Comparison of ENCODE assay signal across 36 cellular contexts in the genomic region with DNA sequence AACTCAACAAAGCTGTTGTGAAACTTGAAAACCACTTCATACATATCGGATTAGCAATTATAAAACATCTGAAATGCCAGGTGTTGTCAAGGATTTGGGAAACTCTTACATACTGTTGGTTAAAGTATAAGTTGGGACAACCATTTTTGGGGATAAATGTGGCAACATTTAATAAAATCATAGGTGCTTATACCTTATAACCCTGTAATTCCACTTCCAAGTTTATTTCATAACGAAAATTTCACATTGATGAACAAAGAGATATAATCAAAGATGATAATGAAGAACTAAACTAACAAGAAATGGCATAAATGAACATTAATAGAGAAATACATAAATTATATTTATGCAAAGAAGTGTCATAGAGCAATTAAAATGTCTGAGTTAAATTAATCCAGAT. TPM values are rescaled to one million over a fixed set of nuclear protein-coding genes. Genes with fewer than 3 reads are reported as not detected.
"Had no signal": no experiment of that assay in that cellular context is flagged by ENCODE, and none has a peak within 500 bp of the region (broad histone marks: within the 10 kb centered on the region; RNA-seq: fewer than 3 reads in every experiment).

No MANE protein-coding gene starts in this region.

- H3K9me3 ChIP-seq: adrenal gland, ascending aorta, body of pancreas, breast epithelium had no signal

- FAIRE-seq: astrocyte, bronchial epithelial cell had no signal

- H3K4me1 ChIP-seq: body of pancreas, breast epithelium had no signal

- H3K4me3 ChIP-seq: adrenal gland, ascending aorta, body of pancreas, breast epithelium, cardiac muscle cell had no signal

- H3K27ac ChIP-seq: adrenal gland, ascending aorta, body of pancreas, brain microvascular endothelial cell, breast epithelium, cardiac muscle cell had no signal

- DNase-seq: activated effector memory CD4-positive, alpha-beta T cell treated with anti-CD3 and anti-CD28 coated beads, Interleukin-2, amount 50 U/mL, for 16 hours; activated effector memory CD4-positive, alpha-beta T cell treated with Interleukin-2 at 50 U/mL for 16 hours; activated gamma-delta T cell; activated gamma-delta T cell treated with Interleukin-2 at 50 U/mL for 16 hours; activated naive CD4-positive, alpha-beta T cell; activated naive CD4-positive, alpha-beta T cell treated with anti-CD3 and anti-CD28 coated beads for 36 hours; activated naive CD4-positive, alpha-beta T cell treated with anti-CD3 and anti-CD28 coated beads, Interleukin-2, amount 10 ng/mL, durations not matched to agents 7 days and 5 days; activated naive CD4-positive, alpha-beta T cell treated with anti-CD3 and anti-CD28 coated beads, Interleukin-2, amount 50 U/mL, for 16 hours; activated naive CD4-positive, alpha-beta T cell treated with Interleukin-2 at 50 U/mL for 16 hours; activated naive CD8-positive, alpha-beta T cell treated with anti-CD3 and anti-CD28 coated beads for 36 hours; activated naive CD8-positive, alpha-beta T cell treated with anti-CD3 and anti-CD28 coated beads, Interleukin-2, amount 10 ng/mL, durations not matched to agents 7 days and 5 days; activated naive CD8-positive, alpha-beta T cell treated with anti-CD3 and anti-CD28 coated beads, Interleukin-2, amount 50 U/mL, for 24 hours; activated T-cell treated with anti-CD3 and anti-CD28 coated beads, Interleukin-2, amount 50 U/mL, for 1 hour; activated T-cell treated with anti-CD3 and anti-CD28 coated beads, Interleukin-2, amount 50 U/mL, for 24 hours; activated T-cell treated with anti-CD3 and anti-CD28 coated beads, Interleukin-2, amount 50 U/mL, for 4 hours; activated T-cell treated with anti-CD3 and anti-CD28 coated beads, Interleukin-2, amount 50 U/mL, for 48 hours; activated T-cell treated with anti-CD3 and anti-CD28 coated beads, Interleukin-2, amount 50 U/mL, for 72 hours; amniotic stem cell; amygdala; anterior cingulate cortex; aorta; body of pancreas; brain microvascular endothelial cell; caudate nucleus; central memory CD4-positive, alpha-beta T cell; cerebellar nuclear complex had no signal

- H3K36me3 ChIP-seq: adrenal gland, ascending aorta, brain microvascular endothelial cell, breast epithelium, cardiac muscle cell had no signal

- H3K27me3 ChIP-seq: adrenal gland, ascending aorta, body of pancreas, brain microvascular endothelial cell, breast epithelium, cardiac muscle cell had no signal

- ATAC-seq: activated naive CD4-positive, alpha-beta T cell treated with anti-CD3 and anti-CD28 coated beads, Interleukin-2, amount 50 U/mL, for 72 hours; activated naive CD8-positive, alpha-beta T cell treated with anti-CD3 and anti-CD28 coated beads, Interleukin-2, amount 50 U/mL, for 24 hours; activated T-cell treated with anti-CD3 and anti-CD28 coated beads, Interleukin-2, amount 50 U/mL, for 4 hours; activated T-cell treated with anti-CD3 and anti-CD28 coated beads, Interleukin-2, amount 50 U/mL, for 72 hours; activated T-helper 17 cell treated with anti-CD3 and anti-CD28 coated beads, Interleukin-2, amount 50 U/mL, for 72 hours; body of pancreas had no signal

RNA-seq across cellular contexts. Expression of a gene that starts 54.3 kb away (rescaled TPM):
- total RNA-seq: ascending aorta, astrocyte, body of pancreas, bronchial epithelial cell, cardiac muscle cell, cardiac septum, chondrocyte had no signal
- polyA plus RNA-seq: aorta had no signal
